In the genomic region with DNA sequence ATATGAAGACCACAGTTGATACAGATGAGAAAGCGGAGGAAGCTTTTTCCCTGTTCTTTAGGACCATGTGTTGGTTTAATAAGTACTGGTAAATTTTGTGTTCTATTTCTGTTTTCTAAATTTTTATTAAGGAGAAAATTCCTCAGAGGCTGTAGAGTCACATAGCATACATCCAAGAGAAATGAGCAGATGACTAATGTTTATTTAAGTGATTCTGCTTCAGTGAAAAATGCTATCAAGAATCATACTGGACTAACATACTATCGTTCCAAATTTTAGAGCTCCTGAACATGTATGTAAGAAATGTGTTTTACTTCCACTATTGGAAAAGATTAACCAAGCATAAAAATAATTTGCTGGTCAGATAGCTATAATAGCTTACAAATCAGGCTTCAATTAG, we compare ENCODE assay signal across 2 cellular contexts.
A peak's percentile ranks its signal among the peaks of the same experiment; 100 is the strongest.
TF ChIP-seq lines count a peak whose summit lies in the region.

No MANE protein-coding gene starts in this region.

TF ChIP-seq in IMR-90, 13 proteins besides CTCF, POLR2A, EP300 and RAD21:
- TF ChIP-seq MAFK (IDR thresholded peaks at IDR 0.05; ENCODE audit: low read depth, low read length) = no peak
- no peak for TF ChIP-seq CHD1 (IDR thresholded peaks at IDR 0.05; ENCODE audit: low read depth, low read length)
- TF ChIP-seq, protein P1, sequence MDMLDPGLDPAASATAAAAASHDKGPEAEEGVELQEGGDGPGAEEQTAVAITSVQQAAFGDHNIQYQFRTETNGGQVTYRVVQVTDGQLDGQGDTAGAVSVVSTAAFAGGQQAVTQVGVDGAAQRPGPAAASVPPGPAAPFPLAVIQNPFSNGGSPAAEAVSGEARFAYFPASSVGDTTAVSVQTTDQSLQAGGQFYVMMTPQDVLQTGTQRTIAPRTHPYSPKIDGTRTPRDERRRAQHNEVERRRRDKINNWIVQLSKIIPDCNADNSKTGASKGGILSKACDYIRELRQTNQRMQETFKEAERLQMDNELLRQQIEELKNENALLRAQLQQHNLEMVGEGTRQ (IDR thresholded peaks at IDR 0.05; ENCODE audit: low read depth, low read length) = no peak
- no peak for TF ChIP-seq RFX5 (IDR thresholded peaks at IDR 0.05; ENCODE audit: low read depth, low read length)
- no peak for TF ChIP-seq MXI1 (IDR thresholded peaks at IDR 0.05; ENCODE audit: borderline replicate concordance, low read depth, low read length)
- TF ChIP-seq NFE2L2 (IDR thresholded peaks at IDR 0.05; ENCODE audit: low read depth, low read length) = no peak
- TF ChIP-seq RCOR1 (IDR thresholded peaks at IDR 0.05; ENCODE audit: insufficient replicate concordance, low read length) = no peak
- TF ChIP-seq MAZ (IDR thresholded peaks at IDR 0.05; ENCODE audit: borderline replicate concordance, low read depth, low read length) = no peak
- TF ChIP-seq SMC3 (IDR thresholded peaks at IDR 0.05; ENCODE audit: low read depth, low read length) = no peak
- TF ChIP-seq, protein P2, sequence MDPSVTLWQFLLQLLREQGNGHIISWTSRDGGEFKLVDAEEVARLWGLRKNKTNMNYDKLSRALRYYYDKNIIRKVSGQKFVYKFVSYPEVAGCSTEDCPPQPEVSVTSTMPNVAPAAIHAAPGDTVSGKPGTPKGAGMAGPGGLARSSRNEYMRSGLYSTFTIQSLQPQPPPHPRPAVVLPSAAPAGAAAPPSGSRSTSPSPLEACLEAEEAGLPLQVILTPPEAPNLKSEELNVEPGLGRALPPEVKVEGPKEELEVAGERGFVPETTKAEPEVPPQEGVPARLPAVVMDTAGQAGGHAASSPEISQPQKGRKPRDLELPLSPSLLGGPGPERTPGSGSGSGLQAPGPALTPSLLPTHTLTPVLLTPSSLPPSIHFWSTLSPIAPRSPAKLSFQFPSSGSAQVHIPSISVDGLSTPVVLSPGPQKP (IDR thresholded peaks at IDR 0.05; ENCODE audit: borderline replicate concordance, low read depth, low read length) = no peak
- no peak for TF ChIP-seq FOS (IDR thresholded peaks at IDR 0.05; ENCODE audit: low read depth, low read length)
- TF ChIP-seq CEBPB (IDR thresholded peaks at IDR 0.05; ENCODE audit: low read depth, low read length) = no peak
- TF ChIP-seq BHLHE40 (IDR thresholded peaks at IDR 0.05; ENCODE audit: low read depth, low read length) = no peak

TF ChIP-seq in K562, 482 proteins besides CTCF, POLR2A, EP300 and RAD21:
- 0 out of 2 replicates have a peak, but pooled peaks have one; percentile 15 for TF ChIP-seq ZNF507 (tag; conservative IDR thresholded peaks at IDR 0.05)
- TF ChIP-seq, protein P3, sequence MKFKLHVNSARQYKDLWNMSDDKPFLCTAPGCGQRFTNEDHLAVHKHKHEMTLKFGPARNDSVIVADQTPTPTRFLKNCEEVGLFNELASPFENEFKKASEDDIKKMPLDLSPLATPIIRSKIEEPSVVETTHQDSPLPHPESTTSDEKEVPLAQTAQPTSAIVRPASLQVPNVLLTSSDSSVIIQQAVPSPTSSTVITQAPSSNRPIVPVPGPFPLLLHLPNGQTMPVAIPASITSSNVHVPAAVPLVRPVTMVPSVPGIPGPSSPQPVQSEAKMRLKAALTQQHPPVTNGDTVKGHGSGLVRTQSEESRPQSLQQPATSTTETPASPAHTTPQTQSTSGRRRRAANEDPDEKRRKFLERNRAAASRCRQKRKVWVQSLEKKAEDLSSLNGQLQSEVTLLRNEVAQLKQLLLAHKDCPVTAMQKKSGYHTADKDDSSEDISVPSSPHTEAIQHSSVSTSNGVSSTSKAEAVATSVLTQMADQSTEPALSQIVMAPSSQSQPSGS (CRISPR knock-in tag; IDR thresholded peaks at IDR 0.05) = no peak
